In the genomic region with DNA sequence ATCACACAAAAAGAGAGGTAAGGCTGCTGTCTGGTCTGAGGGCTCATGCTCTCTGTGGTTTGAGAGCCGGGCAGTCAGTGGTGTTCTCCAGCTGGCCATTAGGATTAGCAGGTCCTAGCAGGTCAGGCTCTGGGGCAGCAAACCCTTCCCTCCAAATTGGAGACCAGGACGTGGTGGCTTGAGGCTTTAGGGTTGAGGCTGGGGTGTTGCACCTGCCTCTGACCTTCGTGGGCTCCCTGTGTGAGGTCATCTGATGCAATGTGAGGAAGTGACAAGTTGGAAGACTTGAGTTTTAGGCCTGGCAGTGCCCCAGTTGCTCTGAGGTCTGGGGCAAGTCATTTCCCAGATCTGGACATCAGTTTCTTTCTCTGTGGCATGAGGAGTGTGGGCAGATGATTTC, we compare ENCODE assay signal across 1 cellular context.
TF ChIP-seq lines count a peak whose summit lies in the region.

No MANE protein-coding gene starts in this region.

TF ChIP-seq in HEK293, 187 proteins besides CTCF, POLR2A, EP300 and RAD21:
- TF ChIP-seq, protein P1, sequence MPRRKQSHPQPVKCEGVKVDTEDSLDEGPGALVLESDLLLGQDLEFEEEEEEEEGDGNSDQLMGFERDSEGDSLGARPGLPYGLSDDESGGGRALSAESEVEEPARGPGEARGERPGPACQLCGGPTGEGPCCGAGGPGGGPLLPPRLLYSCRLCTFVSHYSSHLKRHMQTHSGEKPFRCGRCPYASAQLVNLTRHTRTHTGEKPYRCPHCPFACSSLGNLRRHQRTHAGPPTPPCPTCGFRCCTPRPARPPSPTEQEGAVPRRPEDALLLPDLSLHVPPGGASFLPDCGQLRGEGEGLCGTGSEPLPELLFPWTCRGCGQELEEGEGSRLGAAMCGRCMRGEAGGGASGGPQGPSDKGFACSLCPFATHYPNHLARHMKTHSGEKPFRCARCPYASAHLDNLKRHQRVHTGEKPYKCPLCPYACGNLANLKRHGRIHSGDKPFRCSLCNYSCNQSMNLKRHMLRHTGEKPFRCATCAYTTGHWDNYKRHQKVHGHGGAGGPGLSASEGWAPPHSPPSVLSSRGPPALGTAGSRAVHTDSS (tag by site-specific recombination; IDR thresholded peaks at IDR 0.05), result no peak
- no peak for TF ChIP-seq RBAK (tag by site-specific recombination; IDR thresholded peaks at IDR 0.05)
- TF ChIP-seq ZNF629 (tag by site-specific recombination; IDR thresholded peaks at IDR 0.05), result 0 out of 2 replicates have a peak, but pooled peaks have one; percentile 18
- TF ChIP-seq ZNF585B (tag by site-specific recombination; IDR thresholded peaks at IDR 0.05), result no peak
